8 cellular contexts compared by ENCODE assay signal in genomic region chr7:157337316-157338149, GRCh38. TPM values are rescaled to one million over a fixed set of nuclear protein-coding genes. Genes with fewer than 3 reads are reported as not detected.
DNase-seq lines count a peak whose midpoint lies in the region; ATAC-seq lines count a peak whose summit lies in the region.

No MANE protein-coding gene starts in this region.

- ATAC-seq in GM21515 (IDR thresholded peaks at IDR 0.05; ENCODE audit: unreplicated experiment), result peak; percentile 55

- DNase-seq in DMS53 (lab: John Stamatoyannopoulos, UW) (peak; percentile 77), HuH-7.5 (ENCODE audit: low spot score) (peak; percentile 74), left kidney (ENCODE audit: low read depth, low spot score) (peak; percentile 86), SK-N-DZ (ENCODE audit: low spot score) (no peak)
- peak; percentile 31 for DNase-seq in activated CD4-positive, CD25-positive, alpha-beta regulatory T cell treated with anti-CD3 and anti-CD28 coated beads, Interleukin-2, amount 50 U/mL, for 16 hours (ENCODE audit: low read depth, low spot score)
- DNase-seq in central memory CD4-positive, alpha-beta T cell, result peak; percentile 66
- DNase-seq in stimulated activated CD4-positive, alpha-beta T cell treated with anti-CD3 and anti-CD28 coated beads, Interleukin-4, amount 100 ng/mL, for 1 hour, result peak; percentile 67

RNA-seq across cellular contexts. Expression of gene DNAJB6, which starts 0.7 kb away (rescaled TPM):
- polyA plus RNA-seq in SK-N-DZ (2014; cell fraction: cytosol; rRNA removed), result 99.3 and 113 TPM in 2 replicates
- polyA plus RNA-seq in SK-N-DZ (2014; cell fraction: nucleus; rRNA removed), result 67.3 and 70.3 TPM in 2 replicates
